9 cellular contexts compared by ENCODE assay signal in genomic region chr14:21748869-21749303, GRCh38.
DNase-seq lines count a peak whose midpoint lies in the region; ATAC-seq and TF ChIP-seq lines count a peak whose summit lies in the region.
"Had no signal": no experiment of that assay in that cellular context is flagged by ENCODE, and none has a peak within 500 bp of the region (broad histone marks: within the 10 kb centered on the region; RNA-seq: fewer than 3 reads in every experiment).

No MANE protein-coding gene starts in this region.

- peak overlapping the region; percentile 62 for H3K4me3 Mint-ChIP-seq in T-helper 2 cell treated with Interferon-gamma antibody and Interleukin-4, amounts not matched to agents 5 μg/mL and 100 μg/mL, for 36 hours

- H3K27ac ChIP-seq in breast epithelium (no peak overlapping the region), left lung (no peak overlapping the region)
- H3K27ac ChIP-seq: HL-60 had no signal

- in situ Hi-C loops in GM13977 (cut with MboI; ENCODE audit: low pct_unique_long_range_greater_than_20kb, low sequenced_read_pairs, unreplicated experiment), result no loop called here

- DNase-seq in AG10803 (ENCODE audit: low read depth), result peak; percentile 6
- peak; percentile 34 for DNase-seq in GM13977 (ENCODE audit: low spot score)
- peak; percentile 4 for DNase-seq in MG63
- peak; percentile 42 for DNase-seq in T-helper 2 cell treated with Interferon-gamma antibody and Interleukin-4, amounts not matched to agents 5 μg/mL and 100 μg/mL, for 36 hours (ENCODE audit: low spot score)
- DNase-seq in breast epithelium (ENCODE audit: low spot score in 2 of 2), result no peak
- DNase-seq in left lung, result no peak
- DNase-seq in stimulated activated CD8-positive, alpha-beta memory T cell treated with anti-CD3 and anti-CD28 coated beads, Interleukin-7, amount 100 ng/mL, for 48 hours (ENCODE audit: extremely low read depth in 1 of 2, low read depth in 1 of 2), result peak; percentile 11 to 20

- TF ChIP-seq POLR2A in breast epithelium (IDR thresholded peaks at IDR 0.05), result no peak

- TF ChIP-seq CTCF in AG10803 (conservative IDR thresholded peaks at IDR 0.05; ENCODE audit: low read length), result peak; percentile 44
- TF ChIP-seq CTCF in GM13977 (IDR thresholded peaks at IDR 0.05; ENCODE audit: extremely low read depth, insufficient read depth, missing control alignments), result peak; percentile 68
- TF ChIP-seq CTCF in breast epithelium (IDR thresholded peaks at IDR 0.05), result peak in 2 of 3 donors; percentile 29 to 32
- TF ChIP-seq CTCF in left lung (IDR thresholded peaks at IDR 0.05), result peak; percentile 39 to 42

- no peaks in the 10 kb centered on the region for H3K9me3 Mint-ChIP-seq in T-helper 2 cell treated with Interferon-gamma antibody and Interleukin-4, amounts not matched to agents 5 μg/mL and 100 μg/mL, for 36 hours

- H3K36me3 ChIP-seq in MG63, result no peaks in the 10 kb centered on the region
- H3K36me3 ChIP-seq in breast epithelium, result no peaks in the 10 kb centered on the region
- no peaks in the 10 kb centered on the region for H3K36me3 ChIP-seq in left lung

- peaks cover 19% of the 10 kb centered on the region for H3K27me3 Mint-ChIP-seq in T-helper 2 cell treated with Interferon-gamma antibody and Interleukin-4, amounts not matched to agents 5 μg/mL and 100 μg/mL, for 36 hours (ENCODE audit: low read depth)

- peaks cover 3% of the 10 kb centered on the region for H3K4me1 Mint-ChIP-seq in T-helper 2 cell treated with Interferon-gamma antibody and Interleukin-4, amounts not matched to agents 5 μg/mL and 100 μg/mL, for 36 hours (ENCODE audit: low read depth)

- no peaks in the 10 kb centered on the region for H3K9me3 ChIP-seq in MG63
- no peaks in the 10 kb centered on the region for H3K9me3 ChIP-seq in breast epithelium
- no peaks in the 10 kb centered on the region for H3K9me3 ChIP-seq in left lung

- H3K27ac Mint-ChIP-seq in T-helper 2 cell treated with Interferon-gamma antibody and Interleukin-4, amounts not matched to agents 5 μg/mL and 100 μg/mL, for 36 hours, result peak overlapping the region; percentile 43

- peak; percentile 92 for ATAC-seq in left lung
- ATAC-seq in GM21381 (IDR thresholded peaks at IDR 0.05; ENCODE audit: unreplicated experiment), result no peak

- H3K4me3 ChIP-seq in AG10803 (ENCODE audit: low read length) (no peak overlapping the region), MG63 (no peak overlapping the region), breast epithelium (no peak overlapping the region), left lung (no peak overlapping the region)

- H3K4me1 ChIP-seq in breast epithelium, result no peaks in the 10 kb centered on the region
- no peaks in the 10 kb centered on the region for H3K4me1 ChIP-seq in left lung

- H3K36me3 Mint-ChIP-seq in T-helper 2 cell treated with Interferon-gamma antibody and Interleukin-4, amounts not matched to agents 5 μg/mL and 100 μg/mL, for 36 hours (ENCODE audit: low read depth), result no peaks in the 10 kb centered on the region

- H3K27me3 ChIP-seq in MG63 (no peaks in the 10 kb centered on the region), breast epithelium (no peaks in the 10 kb centered on the region), left lung (no peaks in the 10 kb centered on the region)

- intact Hi-C loops in breast epithelium (cut with DNase I; ENCODE audit: low total_unique reads), result no loop called here
- intact Hi-C loops in left lung (cut with DNase I), result no loop called here

Comparison
In these comparisons a context has a peak if more than half of its experiments do, and no peak if none do; other contexts are left out.
1. DNase-seq: peak in AG10803 (single experiment), GM13977 (single experiment), MG63 (single experiment), T-helper 2 cell treated with Interferon-gamma antibody and Interleukin-4, amounts not matched to agents 5 μg/mL and 100 μg/mL, for 36 hours (single experiment) and stimulated activated CD8-positive, alpha-beta memory T cell treated with anti-CD3 and anti-CD28 coated beads, Interleukin-7, amount 100 ng/mL, for 48 hours (2 of 2); none in breast epithelium (0 of 2) and left lung (0 of 2).
2. Peak in every context shown above with its lines, with median percentiles within 50 percentile points of each other: CTCF ChIP-seq.